8 cellular contexts compared by ENCODE assay signal in genomic region chr9:114405294-114406034, GRCh38. TPM values are rescaled to one million over a fixed set of nuclear protein-coding genes. Genes with fewer than 3 reads are reported as not detected.
DNase-seq lines count a peak whose midpoint lies in the region; ATAC-seq and TF ChIP-seq lines count a peak whose summit lies in the region.

No MANE protein-coding gene starts in this region.

- TF ChIP-seq CTCF in BJ (IDR thresholded peaks at IDR 0.05; ENCODE audit: insufficient read depth, low read depth, low read length) (peak; percentile 85), liver (IDR thresholded peaks at IDR 0.05; ENCODE audit: low read depth, low read length, missing input control) (peak; percentile 87)

- H3K27me3 ChIP-seq in BJ (ENCODE audit: control insufficient read depth, insufficient read depth, low read length) (no peaks in the 10 kb centered on the region), liver (ENCODE audit: control insufficient read depth in 4 of 4, insufficient read depth in 4 of 4, low read length in 3 of 4) (no peaks in the 10 kb centered on the region)

- H3K27ac ChIP-seq in cingulate gyrus (ENCODE audit: low read depth, low read length) (peak overlapping the region; percentile 48), liver (ENCODE audit: low read depth in 1 of 2, low read length in 2 of 2) (no peak overlapping the region)

- ATAC-seq in GM18909 (IDR thresholded peaks at IDR 0.05; ENCODE audit: poor library complexity, unreplicated experiment) = peak; percentile 92
- ATAC-seq in HG03108 (IDR thresholded peaks at IDR 0.05; ENCODE audit: unreplicated experiment) = peak; percentile 88

- WGBS in liver = 22% methylated on average over 15 of the region's 15 CpGs

- DNase-seq in BJ (ENCODE audit: low read depth) (no peak), NCI-H226 (peak; percentile 56)
- DNase-seq in activated CD4-positive, alpha-beta T cell treated with anti-CD3 and anti-CD28 coated beads for 4 hours = peak; percentile 74 to 83
- DNase-seq in stimulated activated CD8-positive, alpha-beta memory T cell treated with anti-CD3 and anti-CD28 coated beads, Interleukin-12 subunit alpha, Interleukin-12 subunit beta, amount 100 ng/mL, for 1 hour (ENCODE audit: low read depth) = peak; percentile 68

- POLR2A ChIA-PET in BJ (lab: Charles Lee) = interaction anchor here (0.9 kb wide), 1 partner anchor 248 kb away, joined by 5 read pairs; no protein-coding TSS in a partner anchor

- H3K4me3 ChIP-seq in BJ (ENCODE audit: low read depth, low read length) (no peak overlapping the region), liver (ENCODE audit: low read depth in 1 of 3, low read length in 3 of 3) (no peak overlapping the region)

- CTCF ChIA-PET in BJ (lab: Yijun Ruan, JAX) = interaction anchor here (0.6 to 10.6 kb wide), 52 partner anchors 8 to 797 kb away, joined by 3 to 150 read pairs (median 5); partner anchors contain the start of genes AKNA, ATP6V1G1, TEX48 and TEX53

- peak; percentile 93 to 96 for TF ChIP-seq RAD21 in liver (IDR thresholded peaks at IDR 0.05)

- no peak overlapping the region for H3K9ac ChIP-seq in liver (ENCODE audit: low read depth in 1 of 2, low read length in 2 of 2)

- H3K36me3 ChIP-seq in BJ (ENCODE audit: control insufficient read depth, insufficient read depth, low read length) (no peaks in the 10 kb centered on the region), liver (ENCODE audit: control insufficient read depth in 4 of 4, insufficient read depth in 3 of 4, low read depth in 1 of 4, low read length in 3 of 4) (no peaks in the 10 kb centered on the region)

- peaks cover 0 to 4% (median 0%) of the 10 kb centered on the region in 4 donors for H3K4me1 ChIP-seq in liver (ENCODE audit: control insufficient read depth in 4 of 4, insufficient read depth in 4 of 4, low read length in 3 of 4)

- no peaks in the 10 kb centered on the region for H3K9me3 ChIP-seq in liver (ENCODE audit: control insufficient read depth in 4 of 4, low read length in 3 of 4)

TF ChIP-seq in liver, 16 proteins besides CTCF, POLR2A, EP300 and RAD21:
- TF ChIP-seq RXRA (IDR thresholded peaks at IDR 0.05) (no peak), FOXA2 (IDR thresholded peaks at IDR 0.05) (no peak), TAF1 (conservative IDR thresholded peaks at IDR 0.05) (no peak), YY1 (IDR thresholded peaks at IDR 0.05) (no peak), SP1 (IDR thresholded peaks at IDR 0.05) (no peak), FOXA1 (IDR thresholded peaks at IDR 0.05) (no peak)

RNA-seq across cellular contexts. Expression of gene AKNA, which starts 17.7 kb away (rescaled TPM):
- polyA plus RNA-seq in BJ (2011; rRNA removed) (6.3 and 11.8 TPM in 2 replicates), liver (1 to 10 TPM; 4.2 to 6.6 TPM)
- 13.4 and 13.6 TPM in 2 replicates for polyA minus RNA-seq in BJ (2011; rRNA and poly(A)+ RNA removed)
- 10 to 100 TPM in 1 of 2 donors, 1 to 10 TPM in 1; 7.2 to 31.7 TPM for total RNA-seq in liver
